8 cellular contexts compared by ENCODE assay signal in genomic region chr16:67311607-67312449, GRCh38. TPM values are rescaled to one million over a fixed set of nuclear protein-coding genes. Genes with fewer than 3 reads are reported as not detected.
DNase-seq lines count a peak whose midpoint lies in the region; ATAC-seq and TF ChIP-seq lines count a peak whose summit lies in the region.

No MANE protein-coding gene starts in this region.

- no peak for TF ChIP-seq CTCF in left ventricle myocardium inferior (IDR thresholded peaks at IDR 0.05; ENCODE audit: borderline replicate concordance)

- intact Hi-C loops in Right ventricle myocardium superior (cut with DNase I) = no loop called here
- intact Hi-C loops in left ventricle myocardium inferior (cut with micrococcal nuclease) = no loop called here

- ATAC-seq in Right ventricle myocardium superior (ENCODE audit: poor library complexity) (peak; percentile 70), HG03439 (IDR thresholded peaks at IDR 0.05; ENCODE audit: unreplicated experiment) (peak; percentile 74)

- H3K9me3 ChIP-seq in left ventricle myocardium inferior (replicated peaks) = no peaks in the 10 kb centered on the region

- no peak overlapping the region for H3K4me3 ChIP-seq in left ventricle myocardium inferior

- no peaks in the 10 kb centered on the region for H3K36me3 ChIP-seq in left ventricle myocardium inferior

- no peaks in the 10 kb centered on the region for H3K4me1 ChIP-seq in left ventricle myocardium inferior

- H3K27me3 ChIP-seq in left ventricle myocardium inferior (ENCODE audit: low read depth) = peaks cover 12% of the 10 kb centered on the region

- DNase-seq in Right ventricle myocardium superior (no peak), left ventricle myocardium inferior (no peak), fibroblast of the conjunctiva (ENCODE audit: low read depth) (peak; percentile 95), AML-193 (lab: John Stamatoyannopoulos, UW) (no peak), HuH-7 (ENCODE audit: low spot score) (no peak)
- peak; percentile 87 to 91 for DNase-seq in activated CD4-positive, alpha-beta T cell treated with anti-CD3 and anti-CD28 coated beads, Interleukin-2, amount 50 U/mL, for 48 hours
- peak; percentile 53 to 70 for DNase-seq in stimulated activated CD4-positive, alpha-beta T cell treated with anti-CD3 and anti-CD28 coated beads, Interleukin-1b, Interleukin-23, amount 100 ng/mL, for 4 hours (ENCODE audit: low read depth in 2 of 2)

- no peak overlapping the region for H3K27ac ChIP-seq in left ventricle myocardium inferior (replicated peaks)

RNA-seq across cellular contexts. Expression of gene KCTD19, which starts 14.7 kb away (rescaled TPM):
- total RNA-seq in Right ventricle myocardium superior (not detected), left ventricle myocardium inferior (not detected)

RNA-seq across cellular contexts. Expression of gene LRRC36, which starts 14.8 kb away (rescaled TPM):
- not detected for total RNA-seq in Right ventricle myocardium superior
- not detected for total RNA-seq in left ventricle myocardium inferior

RNA-seq across cellular contexts. Expression of gene PLEKHG4, which starts 32.5 kb away (rescaled TPM):
- total RNA-seq in Right ventricle myocardium superior (0.89 TPM), left ventricle myocardium inferior (1.1 TPM)

Comparison
In these comparisons a context has a peak if more than half of its experiments do, and no peak if none do; other contexts are left out.
1. DNase-seq: peak in activated CD4-positive, alpha-beta T cell treated with anti-CD3 and anti-CD28 coated beads, Interleukin-2, amount 50 U/mL, for 48 hours (2 of 2), fibroblast of the conjunctiva (single experiment) and stimulated activated CD4-positive, alpha-beta T cell treated with anti-CD3 and anti-CD28 coated beads, Interleukin-1b, Interleukin-23, amount 100 ng/mL, for 4 hours (2 of 2); none in Right ventricle myocardium superior (single experiment), left ventricle myocardium inferior (single experiment), AML-193 (0 of 2) and HuH-7 (single experiment).